ENCODE assay signal across 17 cellular contexts in genomic region chr3:32842531-32842931, GRCh38. TPM values are rescaled to one million over a fixed set of nuclear protein-coding genes. Genes with fewer than 3 reads are reported as not detected.
DNase-seq lines count a peak whose midpoint lies in the region; ATAC-seq and TF ChIP-seq lines count a peak whose summit lies in the region.
"Had no signal": no experiment of that assay in that cellular context is flagged by ENCODE, and none has a peak within 500 bp of the region (broad histone marks: within the 10 kb centered on the region; RNA-seq: fewer than 3 reads in every experiment).

No MANE protein-coding gene starts in this region.

- no peak overlapping the region for H3K27ac ChIP-seq in RWPE2 (ENCODE audit: poor library complexity, severe bottlenecking)
- peak overlapping the region; percentile 71 for H3K27ac ChIP-seq in mesodermal cell (ENCODE audit: low read depth, low read length, severe bottlenecking)
- H3K27ac ChIP-seq: heart right ventricle, tibial artery had no signal

- no peaks in the 10 kb centered on the region for H3K36me3 Mint-ChIP-seq in natural killer cell
- H3K36me3 Mint-ChIP-seq: CD4-positive, CD25-positive, alpha-beta regulatory T cell; memory B cell; T-cell had no signal

- no peak overlapping the region for H3K27ac Mint-ChIP-seq in natural killer cell
- H3K27ac Mint-ChIP-seq: memory B cell, T-cell had no signal

- intact Hi-C loops in natural killer cell (cut with micrococcal nuclease): no loop called here

- H3K36me3 ChIP-seq in ES-I3 (ENCODE audit: insufficient read depth, low read length): no peaks in the 10 kb centered on the region
- H3K36me3 ChIP-seq in RWPE2 (ENCODE audit: low read depth): no peaks in the 10 kb centered on the region
- H3K36me3 ChIP-seq in mesodermal cell (ENCODE audit: control insufficient read depth, insufficient read depth, low read length): peaks cover 5% of the 10 kb centered on the region
- H3K36me3 ChIP-seq: heart right ventricle, tibial artery had no signal

- TF ChIP-seq CTCF in RWPE2 (IDR thresholded peaks at IDR 0.05; ENCODE audit: poor library complexity, severe bottlenecking) (no peak), natural killer cell (IDR thresholded peaks at IDR 0.05) (no peak)

- no peak overlapping the region for H3K4me3 Mint-ChIP-seq in natural killer cell
- H3K4me3 Mint-ChIP-seq: CD4-positive, CD25-positive, alpha-beta regulatory T cell; memory B cell; T-cell had no signal

- no peak overlapping the region for H3K4me3 ChIP-seq in RWPE2 (ENCODE audit: severe bottlenecking)
- H3K4me3 ChIP-seq in mesodermal cell (ENCODE audit: extremely low read depth, insufficient read depth, low read length, poor library complexity, severe bottlenecking): no peak overlapping the region
- H3K4me3 ChIP-seq: heart right ventricle, tibial artery had no signal

- H3K9me3 ChIP-seq in ES-I3 (ENCODE audit: control insufficient read depth, insufficient read depth, low read length) (no peaks in the 10 kb centered on the region), RWPE2 (ENCODE audit: severe bottlenecking) (no peaks in the 10 kb centered on the region), mesodermal cell (ENCODE audit: control insufficient read depth, low read length) (no peaks in the 10 kb centered on the region)
- H3K9me3 ChIP-seq: heart right ventricle, tibial artery had no signal

- no peaks in the 10 kb centered on the region for H3K27me3 ChIP-seq in RWPE2 (ENCODE audit: insufficient read depth, poor library complexity, severe bottlenecking)

- ATAC-seq in HG02642 (IDR thresholded peaks at IDR 0.05; ENCODE audit: poor library complexity, unreplicated experiment) (peak; percentile 55), RWPE2 (ENCODE audit: low read depth) (peak; percentile 12; the same call in 1 of the 3 replicates), natural killer cell (no peak), GM21619 (IDR thresholded peaks at IDR 0.05; ENCODE audit: unreplicated experiment) (no peak), GM19023 (IDR thresholded peaks at IDR 0.05; ENCODE audit: unreplicated experiment) (no peak)
- ATAC-seq: heart right ventricle, T-cell had no signal

- DNase-seq in RWPE2 (ENCODE audit: low spot score): no peak
- DNase-seq in natural killer cell: no peak
- DNase-seq in NAMALWA (ENCODE audit: low spot score): no peak
- DNase-seq: activated CD8-positive, alpha-beta memory T cell treated with anti-CD3 and anti-CD28 coated beads for 24 hours; effector CD4-positive, alpha-beta T cell; heart right ventricle; IMR-90; retina; T-cell; tibial artery had no signal

- no peaks in the 10 kb centered on the region for H3K4me1 Mint-ChIP-seq in natural killer cell

- H3K27me3 Mint-ChIP-seq in natural killer cell (ENCODE audit: low read depth in 2 of 2): no peaks in the 10 kb centered on the region

- peak overlapping the region; percentile 12; the same call in 1 of the 2 replicates for H3K9ac ChIP-seq in ES-I3 (ENCODE audit: low read depth, low read length)

- H3K4me1 ChIP-seq in ES-I3 (ENCODE audit: insufficient read depth, low read length): peaks cover 76% of the 10 kb centered on the region
- H3K4me1 ChIP-seq in RWPE2 (ENCODE audit: insufficient read depth, poor library complexity, severe bottlenecking): no peaks in the 10 kb centered on the region
- peaks cover 68% of the 10 kb centered on the region for H3K4me1 ChIP-seq in mesodermal cell (ENCODE audit: control insufficient read depth, insufficient read depth, low read length, poor library complexity, severe bottlenecking)
- H3K4me1 ChIP-seq: tibial artery had no signal

- WGBS in mesodermal cell (ENCODE audit: insufficient coverage in 2 of 2), 2 experiments: 24 to 38% methylated on average over 2 to 3 of the region's 3 CpGs

- H3K9me3 Mint-ChIP-seq in natural killer cell: no peaks in the 10 kb centered on the region
- H3K9me3 Mint-ChIP-seq: memory B cell, T-cell had no signal

RNA-seq across cellular contexts. Expression of gene TRIM71, which starts 24.7 kb away (rescaled TPM):
- polyA plus RNA-seq in mesodermal cell (2013, experiment 1 of 2): 20.3 TPM
- polyA plus RNA-seq in mesodermal cell (2013, experiment 2 of 2): 18.1 TPM
- under 1 TPM in 1 of 3 donors, not detected in 2; 0.05 TPM for total RNA-seq in natural killer cell
- total RNA-seq: IMR-90 had no signal
- polyA plus RNA-seq: heart right ventricle, IMR-90 had no signal

Comparison
In these comparisons a context has a peak if more than half of its experiments do, and no peak if none do; other contexts are left out.
1. ATAC-seq: peak in HG02642 (single experiment) and RWPE2 (single experiment); none in natural killer cell (0 of 3), GM21619 (single experiment) and GM19023 (single experiment).